14 cellular contexts compared by ENCODE assay signal in genomic region chr3:151561878-151562277, GRCh38.
A peak's percentile ranks its signal among the peaks of the same experiment; 100 is the strongest.
DNase-seq lines count a peak whose midpoint lies in the region; ATAC-seq and TF ChIP-seq lines count a peak whose summit lies in the region.
"Had no signal": no experiment of that assay in that cellular context is flagged by ENCODE, and none has a peak within 500 bp of the region (broad histone marks: within the 10 kb centered on the region; RNA-seq: fewer than 3 reads in every experiment).

No MANE protein-coding gene starts in this region.

- H3K27ac ChIP-seq in brain microvascular endothelial cell = no peak overlapping the region
- peak overlapping the region; percentile 37 for H3K27ac ChIP-seq in hepatocyte
- H3K27ac ChIP-seq: A549, HL-60 had no signal

- 16% methylated on average over 3 of the region's 3 CpGs for WGBS in hepatocyte (ENCODE audit: low lambda C conversion rate, missing lambda C conversion rate)

- no peak overlapping the region for H3K4me2 ChIP-seq in hepatocyte
- H3K4me2 ChIP-seq: A549, GM23338 had no signal

- H3K79me2 ChIP-seq in hepatocyte = no peaks in the 10 kb centered on the region

- H3K4me3 ChIP-seq in brain microvascular endothelial cell (ENCODE audit: low read depth, low read length) (no peak overlapping the region), hepatocyte (no peak overlapping the region)
- H3K4me3 ChIP-seq: A549, GM23338 had no signal

- H3K27me3 ChIP-seq in brain microvascular endothelial cell (replicated peaks) (no peaks in the 10 kb centered on the region), hepatocyte (no peaks in the 10 kb centered on the region)

- H3K36me3 ChIP-seq in brain microvascular endothelial cell (replicated peaks) (no peaks in the 10 kb centered on the region), hepatocyte (replicated peaks; ENCODE audit: insufficient read depth, low read depth) (no peaks in the 10 kb centered on the region)

- no peak overlapping the region for H2AFZ ChIP-seq in hepatocyte
- H2AFZ ChIP-seq: GM23338 had no signal

- peaks cover 10% of the 10 kb centered on the region for H3K4me1 ChIP-seq in hepatocyte (ENCODE audit: insufficient read depth)
- H3K4me1 ChIP-seq: A549 had no signal

- no peaks in the 10 kb centered on the region for H4K20me1 ChIP-seq in hepatocyte (ENCODE audit: insufficient read depth, poor library complexity, severe bottlenecking)

- no peak for ATAC-seq in HG02840 (IDR thresholded peaks at IDR 0.05; ENCODE audit: low FRiP score, unreplicated experiment)
- ATAC-seq: A549, GM23338 had no signal

- H3K9me3 ChIP-seq in hepatocyte (ENCODE audit: low read depth) = no peaks in the 10 kb centered on the region
- H3K9me3 ChIP-seq: A549 had no signal

- TF ChIP-seq CTCF in brain microvascular endothelial cell (IDR thresholded peaks at IDR 0.05; ENCODE audit: low read depth, low read length, missing control alignments) (no peak), hepatocyte (IDR thresholded peaks at IDR 0.05; ENCODE audit: poor library complexity) (no peak)

- DNase-seq in NCI-H226 (peak; percentile 47), brain microvascular endothelial cell (peak; percentile 37), hepatocyte (ENCODE audit: low spot score) (no peak), hepatic stellate cell (ENCODE audit: low spot score) (no peak), DMS 273 treated with DMSO at 0.1 percent for 48 hours (lab: John Stamatoyannopoulos, UW) (no peak)
- no peak for DNase-seq in stimulated activated CD4-positive, alpha-beta T cell treated with anti-CD3 and anti-CD28 coated beads, Interleukin-4, amount 100 ng/mL, for 1 hour
- DNase-seq: CD8-positive, alpha-beta memory T cell; DMS79; H7; KBM-7 had no signal

- H3K9me2 ChIP-seq in hepatocyte (replicated peaks; ENCODE audit: insufficient read depth) = no peaks in the 10 kb centered on the region

- in situ Hi-C loops in brain microvascular endothelial cell (cut with HindIII; ENCODE audit: low pct_ligation_motif_present, low sequenced_read_pairs) = no loop called here

Comparison
In these comparisons a context has a peak if more than half of its experiments do, and no peak if none do; other contexts are left out.
1. DNase-seq: peak in NCI-H226 (single experiment) and brain microvascular endothelial cell (single experiment); none in hepatocyte (single experiment), hepatic stellate cell (single experiment), stimulated activated CD4-positive, alpha-beta T cell treated with anti-CD3 and anti-CD28 coated beads, Interleukin-4, amount 100 ng/mL, for 1 hour (single experiment) and DMS 273 treated with DMSO at 0.1 percent for 48 hours (single experiment).